ENCODE assay signal across 1 cellular context in the genomic region with DNA sequence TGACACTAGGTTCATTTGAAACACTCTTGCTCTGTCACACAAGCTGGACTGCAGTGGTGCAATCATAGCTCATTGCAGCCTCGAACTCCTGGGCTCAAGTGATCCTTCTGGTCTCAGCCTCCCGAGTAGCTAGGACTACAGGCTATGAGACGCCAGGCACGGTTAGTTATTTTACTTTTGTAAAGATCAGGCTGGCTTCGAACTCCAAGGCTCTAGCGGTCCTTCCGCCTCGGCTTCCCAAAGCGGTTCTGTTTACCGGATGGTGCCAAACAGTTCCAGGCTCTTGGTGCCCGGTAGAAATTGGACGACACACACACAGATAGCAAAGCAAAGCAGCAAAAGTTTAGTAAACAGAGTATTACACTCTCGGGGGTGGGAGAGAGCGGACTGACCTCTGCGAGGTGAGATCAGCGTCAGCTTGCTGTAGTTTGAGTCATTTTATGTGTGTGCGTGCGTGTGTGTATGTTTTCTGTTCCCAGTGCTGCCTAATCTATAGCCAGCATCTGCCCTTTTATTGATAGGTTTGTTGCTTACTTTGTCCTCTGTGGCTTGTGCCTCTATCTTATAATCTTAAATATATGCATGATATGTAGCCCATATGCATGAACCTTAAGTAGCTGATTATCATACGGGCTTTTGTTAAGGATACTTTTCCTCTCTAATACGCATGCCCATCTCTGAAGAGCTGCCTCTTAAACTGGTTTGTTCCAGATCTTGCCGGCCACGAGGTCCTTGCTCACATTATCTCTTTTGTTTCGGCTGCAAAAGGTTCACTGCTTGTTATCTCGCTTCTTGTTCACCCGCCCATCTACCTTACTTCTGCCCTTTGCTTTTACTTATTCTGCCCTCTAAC.
A peak's percentile ranks its signal among the peaks of the same experiment; 100 is the strongest.
TF ChIP-seq lines count a peak whose summit lies in the region.

No MANE protein-coding gene starts in this region.

TF ChIP-seq in HepG2, 621 proteins besides CTCF, POLR2A, EP300 and RAD21 (continued from another document and continues in another):
- TF ChIP-seq ZNF878 (CRISPR knock-in tag; IDR thresholded peaks at IDR 0.05), result no peak
- peak; percentile 16 for TF ChIP-seq POLR2AphosphoS5 (IDR thresholded peaks at IDR 0.05; ENCODE audit: low read depth, low read length)
- no peak; the same call in 1 of the 2 replicates for TF ChIP-seq ZNF619 (CRISPR knock-in tag; IDR thresholded peaks at IDR 0.05)
- TF ChIP-seq, protein P1, sequence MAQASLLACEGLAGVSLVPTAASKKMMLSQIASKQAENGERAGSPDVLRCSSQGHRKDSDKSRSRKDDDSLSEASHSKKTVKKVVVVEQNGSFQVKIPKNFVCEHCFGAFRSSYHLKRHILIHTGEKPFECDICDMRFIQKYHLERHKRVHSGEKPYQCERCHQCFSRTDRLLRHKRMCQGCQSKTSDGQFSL (CRISPR knock-in tag; IDR thresholded peaks at IDR 0.05), result no peak
- no peak for TF ChIP-seq DR1 (CRISPR knock-in tag; IDR thresholded peaks at IDR 0.05)
- TF ChIP-seq ZSCAN29 (CRISPR knock-in tag; conservative IDR thresholded peaks at IDR 0.05), result 0 out of 2 replicates have a peak, but pooled peaks have one; percentile 56
- no peak for TF ChIP-seq TAF15 (IDR thresholded peaks at IDR 0.05; ENCODE audit: low read depth, low read length, poor library complexity, severe bottlenecking)
- TF ChIP-seq MYNN (CRISPR knock-in tag; IDR thresholded peaks at IDR 0.05; ENCODE audit: low read depth), result no peak
- TF ChIP-seq ZBTB20 (CRISPR knock-in tag; IDR thresholded peaks at IDR 0.05; ENCODE audit: borderline replicate concordance, low read depth), result no peak
- no peak for TF ChIP-seq ZNF20 (CRISPR knock-in tag; IDR thresholded peaks at IDR 0.05)
- TF ChIP-seq, protein P2, sequence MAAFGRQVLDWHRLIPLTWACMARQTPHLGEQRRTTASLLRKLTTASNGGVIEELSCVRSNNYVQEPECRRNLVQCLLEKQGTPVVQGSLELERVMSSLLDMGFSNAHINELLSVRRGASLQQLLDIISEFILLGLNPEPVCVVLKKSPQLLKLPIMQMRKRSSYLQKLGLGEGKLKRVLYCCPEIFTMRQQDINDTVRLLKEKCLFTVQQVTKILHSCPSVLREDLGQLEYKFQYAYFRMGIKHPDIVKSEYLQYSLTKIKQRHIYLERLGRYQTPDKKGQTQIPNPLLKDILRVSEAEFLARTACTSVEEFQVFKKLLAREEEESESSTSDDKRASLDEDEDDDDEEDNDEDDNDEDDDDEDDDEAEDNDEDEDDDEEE (CRISPR knock-in tag; IDR thresholded peaks at IDR 0.05), result peak; percentile 86; the same call in 1 of the 2 replicates
- TF ChIP-seq, protein P3, sequence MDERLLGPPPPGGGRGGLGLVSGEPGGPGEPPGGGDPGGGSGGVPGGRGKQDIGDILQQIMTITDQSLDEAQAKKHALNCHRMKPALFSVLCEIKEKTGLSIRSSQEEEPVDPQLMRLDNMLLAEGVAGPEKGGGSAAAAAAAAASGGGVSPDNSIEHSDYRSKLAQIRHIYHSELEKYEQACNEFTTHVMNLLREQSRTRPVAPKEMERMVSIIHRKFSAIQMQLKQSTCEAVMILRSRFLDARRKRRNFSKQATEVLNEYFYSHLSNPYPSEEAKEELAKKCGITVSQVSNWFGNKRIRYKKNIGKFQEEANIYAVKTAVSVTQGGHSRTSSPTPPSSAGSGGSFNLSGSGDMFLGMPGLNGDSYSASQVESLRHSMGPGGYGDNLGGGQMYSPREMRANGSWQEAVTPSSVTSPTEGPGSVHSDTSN (CRISPR knock-in tag; IDR thresholded peaks at IDR 0.05), result no peak
- no peak for TF ChIP-seq MIER3 (CRISPR knock-in tag; IDR thresholded peaks at IDR 0.05; ENCODE audit: borderline replicate concordance)
- TF ChIP-seq CBX2 (IDR thresholded peaks at IDR 0.05; ENCODE audit: low read depth, low read length), result no peak
- TF ChIP-seq CBX2 (CRISPR knock-in tag; IDR thresholded peaks at IDR 0.05; ENCODE audit: low read depth), result no peak
- 0 out of 2 replicates have a peak, but pooled peaks have one; percentile 2 for TF ChIP-seq TEAD2 (CRISPR knock-in tag; IDR thresholded peaks at IDR 0.05)
- TF ChIP-seq SRSF9 (IDR thresholded peaks at IDR 0.05; ENCODE audit: borderline replicate concordance, insufficient read depth, low read depth, low read length, poor library complexity, severe bottlenecking), result no peak
- peak; percentile 53; the same call in 1 of the 2 replicates for TF ChIP-seq SATB2 (CRISPR knock-in tag; IDR thresholded peaks at IDR 0.05)
- TF ChIP-seq, protein P4, sequence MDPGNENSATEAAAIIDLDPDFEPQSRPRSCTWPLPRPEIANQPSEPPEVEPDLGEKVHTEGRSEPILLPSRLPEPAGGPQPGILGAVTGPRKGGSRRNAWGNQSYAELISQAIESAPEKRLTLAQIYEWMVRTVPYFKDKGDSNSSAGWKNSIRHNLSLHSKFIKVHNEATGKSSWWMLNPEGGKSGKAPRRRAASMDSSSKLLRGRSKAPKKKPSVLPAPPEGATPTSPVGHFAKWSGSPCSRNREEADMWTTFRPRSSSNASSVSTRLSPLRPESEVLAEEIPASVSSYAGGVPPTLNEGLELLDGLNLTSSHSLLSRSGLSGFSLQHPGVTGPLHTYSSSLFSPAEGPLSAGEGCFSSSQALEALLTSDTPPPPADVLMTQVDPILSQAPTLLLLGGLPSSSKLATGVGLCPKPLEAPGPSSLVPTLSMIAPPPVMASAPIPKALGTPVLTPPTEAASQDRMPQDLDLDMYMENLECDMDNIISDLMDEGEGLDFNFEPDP (CRISPR knock-in tag; conservative IDR thresholded peaks at IDR 0.05), result no peak
- TF ChIP-seq ZNF460 (CRISPR knock-in tag; IDR thresholded peaks at IDR 0.05; ENCODE audit: borderline replicate concordance), result no peak
- TF ChIP-seq U2AF2 (IDR thresholded peaks at IDR 0.05; ENCODE audit: low read depth, low read length), result no peak
- TF ChIP-seq TBX2 (CRISPR knock-in tag; IDR thresholded peaks at IDR 0.05; ENCODE audit: borderline replicate concordance), result peak; percentile 21; the same call in 1 of the 2 replicates
- no peak for TF ChIP-seq JARID2 (CRISPR knock-in tag; IDR thresholded peaks at IDR 0.05; ENCODE audit: insufficient replicate concordance)
- TF ChIP-seq PITX1 (CRISPR knock-in tag; IDR thresholded peaks at IDR 0.05), result peak; percentile 41; the same call in 1 of the 2 replicates
- no peak for TF ChIP-seq SP5 (CRISPR knock-in tag; IDR thresholded peaks at IDR 0.05; ENCODE audit: borderline replicate concordance, low read depth)
- TF ChIP-seq ZBTB1 (CRISPR knock-in tag; IDR thresholded peaks at IDR 0.05; ENCODE audit: borderline replicate concordance), result no peak
- no peak for TF ChIP-seq ZNF841 (CRISPR knock-in tag; IDR thresholded peaks at IDR 0.05; ENCODE audit: borderline replicate concordance)
- TF ChIP-seq RFX1 (IDR thresholded peaks at IDR 0.05), result no peak
- TF ChIP-seq FOXP1 (IDR thresholded peaks at IDR 0.05), result peak; percentile 43; the same call in 1 of the 2 replicates
- TF ChIP-seq FOXP1 (CRISPR knock-in tag; IDR thresholded peaks at IDR 0.05), result peak; percentile 69
- no peak for TF ChIP-seq ZSCAN21 (CRISPR knock-in tag; IDR thresholded peaks at IDR 0.05; ENCODE audit: borderline replicate concordance)
- no peak for TF ChIP-seq ZNF234 (CRISPR knock-in tag; conservative IDR thresholded peaks at IDR 0.05)
- TF ChIP-seq ZNF749 (CRISPR knock-in tag; IDR thresholded peaks at IDR 0.05; ENCODE audit: borderline replicate concordance), result no peak
- TF ChIP-seq HOXD1 (CRISPR knock-in tag; IDR thresholded peaks at IDR 0.05), result 0 out of 2 replicates have a peak, but pooled peaks have one; percentile 16
- TF ChIP-seq ZNF350 (CRISPR knock-in tag; IDR thresholded peaks at IDR 0.05; ENCODE audit: borderline replicate concordance, low read depth), result no peak
- TF ChIP-seq ZEB1 (IDR thresholded peaks at IDR 0.05; ENCODE audit: insufficient replicate concordance, low read depth), result peak; percentile 4
- TF ChIP-seq TARDBP (CRISPR knock-in tag; IDR thresholded peaks at IDR 0.05), result peak; percentile 61; the same call in 1 of the 2 replicates
- TF ChIP-seq ZNF567 (CRISPR knock-in tag; IDR thresholded peaks at IDR 0.05; ENCODE audit: borderline replicate concordance), result no peak
- no peak for TF ChIP-seq ZNF773 (CRISPR knock-in tag; IDR thresholded peaks at IDR 0.05; ENCODE audit: borderline replicate concordance)
- TF ChIP-seq MTF2 (CRISPR knock-in tag; IDR thresholded peaks at IDR 0.05; ENCODE audit: borderline replicate concordance), result no peak
- TF ChIP-seq POGZ (CRISPR knock-in tag; IDR thresholded peaks at IDR 0.05), result no peak; the same call in 1 of the 2 replicates
- TF ChIP-seq DPF2 (CRISPR knock-in tag; IDR thresholded peaks at IDR 0.05; ENCODE audit: borderline replicate concordance, low read depth), result no peak
- TF ChIP-seq ZNF772 (CRISPR knock-in tag; IDR thresholded peaks at IDR 0.05), result no peak
- TF ChIP-seq IRX3 (CRISPR knock-in tag; IDR thresholded peaks at IDR 0.05; ENCODE audit: borderline replicate concordance, low read depth), result peak; percentile 24; the same call in 1 of the 2 replicates
- no peak for TF ChIP-seq ZNF7 (CRISPR knock-in tag; IDR thresholded peaks at IDR 0.05)
- TF ChIP-seq ZNF792 (CRISPR knock-in tag; IDR thresholded peaks at IDR 0.05), result peak; percentile 71
- no peak for TF ChIP-seq GATAD1 (CRISPR knock-in tag; IDR thresholded peaks at IDR 0.05)
- no peak for TF ChIP-seq HOXA7 (CRISPR knock-in tag; IDR thresholded peaks at IDR 0.05)
- TF ChIP-seq FOXK2 (IDR thresholded peaks at IDR 0.05), result peak; percentile 58; the same call in 1 of the 2 replicates
- TF ChIP-seq TBL1XR1 (IDR thresholded peaks at IDR 0.05; ENCODE audit: borderline replicate concordance, low read length, partially characterized antibody), result no peak
- peak; percentile 53 for TF ChIP-seq CREB1 (IDR thresholded peaks at IDR 0.05)
- TF ChIP-seq CREB1 (CRISPR knock-in tag; IDR thresholded peaks at IDR 0.05), result peak; percentile 61; the same call in 1 of the 2 replicates
- TF ChIP-seq ZNF543 (CRISPR knock-in tag; IDR thresholded peaks at IDR 0.05), result 0 out of 2 replicates have a peak, but pooled peaks have one; percentile 6
- TF ChIP-seq ZNF766 (CRISPR knock-in tag; IDR thresholded peaks at IDR 0.05; ENCODE audit: borderline replicate concordance), result peak; percentile 89; the same call in 1 of the 2 replicates
- TF ChIP-seq ZC3H4 (CRISPR knock-in tag; IDR thresholded peaks at IDR 0.05; ENCODE audit: borderline replicate concordance), result peak; percentile 85; the same call in 1 of the 2 replicates
- TF ChIP-seq, protein P5, sequence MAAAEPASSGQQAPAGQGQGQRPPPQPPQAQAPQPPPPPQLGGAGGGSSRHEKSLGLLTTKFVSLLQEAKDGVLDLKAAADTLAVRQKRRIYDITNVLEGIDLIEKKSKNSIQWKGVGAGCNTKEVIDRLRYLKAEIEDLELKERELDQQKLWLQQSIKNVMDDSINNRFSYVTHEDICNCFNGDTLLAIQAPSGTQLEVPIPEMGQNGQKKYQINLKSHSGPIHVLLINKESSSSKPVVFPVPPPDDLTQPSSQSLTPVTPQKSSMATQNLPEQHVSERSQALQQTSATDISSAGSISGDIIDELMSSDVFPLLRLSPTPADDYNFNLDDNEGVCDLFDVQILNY (CRISPR knock-in tag; conservative IDR thresholded peaks at IDR 0.05), result no peak
- no peak for TF ChIP-seq ZNF225 (CRISPR knock-in tag; IDR thresholded peaks at IDR 0.05)
- TF ChIP-seq SMAD9 (CRISPR knock-in tag; IDR thresholded peaks at IDR 0.05), result no peak
- TF ChIP-seq, protein P6, sequence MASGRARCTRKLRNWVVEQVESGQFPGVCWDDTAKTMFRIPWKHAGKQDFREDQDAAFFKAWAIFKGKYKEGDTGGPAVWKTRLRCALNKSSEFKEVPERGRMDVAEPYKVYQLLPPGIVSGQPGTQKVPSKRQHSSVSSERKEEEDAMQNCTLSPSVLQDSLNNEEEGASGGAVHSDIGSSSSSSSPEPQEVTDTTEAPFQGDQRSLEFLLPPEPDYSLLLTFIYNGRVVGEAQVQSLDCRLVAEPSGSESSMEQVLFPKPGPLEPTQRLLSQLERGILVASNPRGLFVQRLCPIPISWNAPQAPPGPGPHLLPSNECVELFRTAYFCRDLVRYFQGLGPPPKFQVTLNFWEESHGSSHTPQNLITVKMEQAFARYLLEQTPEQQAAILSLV (CRISPR knock-in tag; IDR thresholded peaks at IDR 0.05; ENCODE audit: borderline replicate concordance), result 0 out of 2 replicates have a peak, but pooled peaks have one; percentile 30
- no peak for TF ChIP-seq ZNF549 (CRISPR knock-in tag; IDR thresholded peaks at IDR 0.05)
- TF ChIP-seq, protein P7, sequence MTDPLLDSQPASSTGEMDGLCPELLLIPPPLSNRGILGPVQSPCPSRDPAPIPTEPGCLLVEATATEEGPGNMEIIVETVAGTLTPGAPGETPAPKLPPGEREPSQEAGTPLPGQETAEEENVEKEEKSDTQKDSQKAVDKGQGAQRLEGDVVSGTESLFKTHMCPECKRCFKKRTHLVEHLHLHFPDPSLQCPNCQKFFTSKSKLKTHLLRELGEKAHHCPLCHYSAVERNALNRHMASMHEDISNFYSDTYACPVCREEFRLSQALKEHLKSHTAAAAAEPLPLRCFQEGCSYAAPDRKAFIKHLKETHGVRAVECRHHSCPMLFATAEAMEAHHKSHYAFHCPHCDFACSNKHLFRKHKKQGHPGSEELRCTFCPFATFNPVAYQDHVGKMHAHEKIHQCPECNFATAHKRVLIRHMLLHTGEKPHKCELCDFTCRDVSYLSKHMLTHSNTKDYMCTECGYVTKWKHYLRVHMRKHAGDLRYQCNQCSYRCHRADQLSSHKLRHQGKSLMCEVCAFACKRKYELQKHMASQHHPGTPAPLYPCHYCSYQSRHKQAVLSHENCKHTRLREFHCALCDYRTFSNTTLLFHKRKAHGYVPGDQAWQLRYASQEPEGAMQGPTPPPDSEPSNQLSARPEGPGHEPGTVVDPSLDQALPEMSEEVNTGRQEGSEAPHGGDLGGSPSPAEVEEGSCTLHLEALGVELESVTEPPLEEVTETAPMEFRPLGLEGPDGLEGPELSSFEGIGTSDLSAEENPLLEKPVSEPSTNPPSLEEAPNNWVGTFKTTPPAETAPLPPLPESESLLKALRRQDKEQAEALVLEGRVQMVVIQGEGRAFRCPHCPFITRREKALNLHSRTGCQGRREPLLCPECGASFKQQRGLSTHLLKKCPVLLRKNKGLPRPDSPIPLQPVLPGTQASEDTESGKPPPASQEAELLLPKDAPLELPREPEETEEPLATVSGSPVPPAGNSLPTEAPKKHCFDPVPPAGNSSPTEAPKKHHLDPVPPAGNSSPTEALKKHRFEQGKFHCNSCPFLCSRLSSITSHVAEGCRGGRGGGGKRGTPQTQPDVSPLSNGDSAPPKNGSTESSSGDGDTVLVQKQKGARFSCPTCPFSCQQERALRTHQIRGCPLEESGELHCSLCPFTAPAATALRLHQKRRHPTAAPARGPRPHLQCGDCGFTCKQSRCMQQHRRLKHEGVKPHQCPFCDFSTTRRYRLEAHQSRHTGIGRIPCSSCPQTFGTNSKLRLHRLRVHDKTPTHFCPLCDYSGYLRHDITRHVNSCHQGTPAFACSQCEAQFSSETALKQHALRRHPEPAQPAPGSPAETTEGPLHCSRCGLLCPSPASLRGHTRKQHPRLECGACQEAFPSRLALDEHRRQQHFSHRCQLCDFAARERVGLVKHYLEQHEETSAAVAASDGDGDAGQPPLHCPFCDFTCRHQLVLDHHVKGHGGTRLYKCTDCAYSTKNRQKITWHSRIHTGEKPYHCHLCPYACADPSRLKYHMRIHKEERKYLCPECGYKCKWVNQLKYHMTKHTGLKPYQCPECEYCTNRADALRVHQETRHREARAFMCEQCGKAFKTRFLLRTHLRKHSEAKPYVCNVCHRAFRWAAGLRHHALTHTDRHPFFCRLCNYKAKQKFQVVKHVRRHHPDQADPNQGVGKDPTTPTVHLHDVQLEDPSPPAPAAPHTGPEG (CRISPR knock-in tag; IDR thresholded peaks at IDR 0.05), result no peak
- no peak for TF ChIP-seq MAF1 (CRISPR knock-in tag; IDR thresholded peaks at IDR 0.05; ENCODE audit: borderline replicate concordance)
- no peak for TF ChIP-seq ZIK1 (CRISPR knock-in tag; IDR thresholded peaks at IDR 0.05; ENCODE audit: borderline replicate concordance, low read depth)
- TF ChIP-seq ZNF83 (CRISPR knock-in tag; IDR thresholded peaks at IDR 0.05; ENCODE audit: borderline replicate concordance), result no peak
